ENCODE assay signal across 18 cellular contexts in the genomic region with DNA sequence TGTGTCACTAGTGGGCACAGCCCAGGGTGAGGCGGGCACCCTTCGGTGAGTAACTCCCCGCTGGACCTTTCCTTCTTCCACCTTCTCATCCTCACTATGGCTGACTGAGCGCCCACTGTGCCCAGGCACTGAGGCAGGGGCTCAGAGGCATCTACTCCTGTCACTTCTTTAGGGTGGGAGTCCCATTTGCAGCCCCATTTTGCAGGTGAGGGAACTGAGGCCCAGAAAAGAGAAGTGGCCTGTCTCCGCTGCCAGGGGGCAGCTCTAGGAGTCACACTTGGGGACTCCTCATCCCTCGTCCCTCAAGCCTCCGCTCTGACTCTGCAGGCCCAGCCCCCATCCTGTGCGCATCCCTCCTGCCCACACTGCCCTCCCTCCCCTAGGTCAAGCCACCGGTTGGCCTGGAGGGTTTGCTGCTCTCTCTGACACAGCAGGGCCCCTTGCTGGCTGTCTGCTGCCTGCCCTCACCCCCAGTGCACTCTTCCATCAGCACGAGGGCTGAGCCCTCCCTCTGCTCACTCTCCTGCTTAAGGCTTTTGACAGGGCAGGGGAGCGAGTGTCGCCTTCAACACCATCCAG.
DNase-seq lines count a peak whose midpoint lies in the region; ATAC-seq, FAIRE-seq and TF ChIP-seq lines count a peak whose summit lies in the region.
"Had no signal": no experiment of that assay in that cellular context is flagged by ENCODE, and none has a peak within 500 bp of the region (broad histone marks: within the 10 kb centered on the region; RNA-seq: fewer than 3 reads in every experiment).

No MANE protein-coding gene starts in this region.

- no peak; the same call in 2 of the 3 replicates for ATAC-seq in K562
- ATAC-seq in gastrocnemius medialis = no peak
- no peak for ATAC-seq in HG02973 (IDR thresholded peaks at IDR 0.05; ENCODE audit: unreplicated experiment)

- H3K23ac ChIP-seq in mesendoderm (ENCODE audit: low read length) = no peak overlapping the region

- peaks cover 9% of the 10 kb centered on the region; the same call in 1 of the 2 replicates for H4K20me1 ChIP-seq in K562 (replicated peaks; ENCODE audit: control insufficient read depth, insufficient read depth, low read length)

- H4K5ac ChIP-seq in mesendoderm (ENCODE audit: low read length) = no peak overlapping the region

- no peak overlapping the region for H3K27ac ChIP-seq in K562 (ENCODE audit: extremely low read depth, low read depth, low read length)
- H3K27ac ChIP-seq in mesendoderm (ENCODE audit: low read depth, low read length) = no peak overlapping the region
- H3K27ac ChIP-seq in gastrocnemius medialis = no peak overlapping the region
- H3K27ac ChIP-seq: BLaER1 treated with 17β-estradiol and CSF1 and Interleukin-3, amounts not matched to agents 10 nM and 100 nM had no signal

- no peaks in the 10 kb centered on the region for H3K9me1 ChIP-seq in K562 (ENCODE audit: control insufficient read depth, insufficient read depth, low read length)

- no peak overlapping the region for H4K8ac ChIP-seq in mesendoderm (ENCODE audit: low read depth, low read length)

- no TSS peak for BruUV-seq in K562 (replicated peaks; lab: Mats Ljungman, UMichigan)

- H2BK15ac ChIP-seq in mesendoderm (replicated peaks; ENCODE audit: low read depth) = no peak overlapping the region

- no peak overlapping the region for H2AFZ ChIP-seq in K562 (ENCODE audit: low read depth, low read length)

- H3K79me1 ChIP-seq in mesendoderm (ENCODE audit: low read length) = no peaks in the 10 kb centered on the region

- H3K9ac ChIP-seq in K562 (ENCODE audit: insufficient read depth in 1 of 2, low read depth in 2 of 2, low read length in 2 of 2) = no peak overlapping the region
- H3K9ac ChIP-seq in mesendoderm (ENCODE audit: low read length) = no peak overlapping the region
- H3K9ac ChIP-seq: BLaER1 treated with 17β-estradiol and CSF1 and Interleukin-3, amounts not matched to agents 10 nM and 100 nM had no signal

- DNase-seq in ELF-1 (ENCODE audit: low read depth, low spot score) (peak; percentile 80), H7 (peak; percentile 65), K562 (ENCODE audit: extremely low read depth in 1 of 4, low spot score in 3 of 4) (no peak), mesendoderm (peak; percentile 25), islet precursor cell (no peak), gastrocnemius medialis (no peak)
- DNase-seq: CD8-positive, alpha-beta memory T cell; COR-L47; DMS 273 treated with DMSO at 0.1 percent for 48 hours; DMS53; DND-41; EL had no signal

- H2BK120ac ChIP-seq in mesendoderm (ENCODE audit: low read depth, low read length) = no peak overlapping the region

- 8% methylated on average over 11 of the region's 12 CpGs for WGBS in K562 (ENCODE audit: insufficient coverage, low coverage, missing lambda C conversion rate)
- no CpG with 5 or more reads among the region's 12 CpGs for WGBS in mesendoderm (ENCODE audit: extremely low coverage, insufficient coverage, low lambda C conversion rate)

- H3K4me2 ChIP-seq in K562 (ENCODE audit: insufficient read depth, low read length) (no peak overlapping the region), mesendoderm (ENCODE audit: low read length) (no peak overlapping the region)
- H3K4me2 ChIP-seq: BLaER1 treated with 17β-estradiol and CSF1 and Interleukin-3, amounts not matched to agents 10 nM and 100 nM had no signal

- POLR2A ChIA-PET in K562 (lab: Yijun Ruan, JAX) = no interaction called here

- no peak overlapping the region for H3K4me3 ChIP-seq in H7 (ENCODE audit: insufficient read depth, low read depth, low read length)
- H3K4me3 ChIP-seq in K562 = no peak overlapping the region
- no peak overlapping the region for H3K4me3 ChIP-seq in mesendoderm (ENCODE audit: low read length)
- no peak overlapping the region for H3K4me3 ChIP-seq in gastrocnemius medialis
- H3K4me3 ChIP-seq: BLaER1 treated with 17β-estradiol and CSF1 and Interleukin-3, amounts not matched to agents 10 nM and 100 nM had no signal

- no peak for TF ChIP-seq POLR2A in K562 (conservative IDR thresholded peaks at IDR 0.05)
- no peak for TF ChIP-seq POLR2A in gastrocnemius medialis (IDR thresholded peaks at IDR 0.05)

- no peak for TF ChIP-seq EP300 in K562 (IDR thresholded peaks at IDR 0.05; ENCODE audit: low read length)

- no peak for TF ChIP-seq RAD21 in K562 (CRISPR knock-in tag; conservative IDR thresholded peaks at IDR 0.05 in 1 of 2, IDR thresholded peaks at IDR 0.05 in 1 of 2)

- H3K36me3 ChIP-seq in H7 (replicated peaks; ENCODE audit: control insufficient read depth, insufficient read depth, low read length) (no peaks in the 10 kb centered on the region), K562 (ENCODE audit: control insufficient read depth, insufficient read depth, low read length) (no peaks in the 10 kb centered on the region), mesendoderm (ENCODE audit: control insufficient read depth, insufficient read depth, low read length) (no peaks in the 10 kb centered on the region), gastrocnemius medialis (no peaks in the 10 kb centered on the region)
- H3K36me3 ChIP-seq: BLaER1 treated with 17β-estradiol and CSF1 and Interleukin-3, amounts not matched to agents 10 nM and 100 nM had no signal

- FAIRE-seq in K562 (lab: Jason Lieb, UNC) = no peak
- FAIRE-seq: G401.6, GM12891, GM19239, H54 had no signal

- TF ChIP-seq CTCF in K562 (IDR thresholded peaks at IDR 0.05 in 2 of 3, conservative IDR thresholded peaks at IDR 0.05 in 1 of 3; ENCODE audit: insufficient read depth in 2 of 3, low read depth in 1 of 3, low read length in 3 of 3) (no peak), gastrocnemius medialis (IDR thresholded peaks at IDR 0.05 in 4 of 5, conservative IDR thresholded peaks at IDR 0.05 in 1 of 5) (no peak)

- in situ Hi-C loops in K562 (cut with MboI) = no loop called here
- in situ Hi-C loops in gastrocnemius medialis (cut with MboI; ENCODE audit: low sequenced_read_pairs in 4 of 4) = no loop called here

- no peak overlapping the region for H3K56ac ChIP-seq in mesendoderm (ENCODE audit: low read length)

- intact Hi-C loops in K562 (cut with micrococcal nuclease) (loop anchor here (10.0 kb wide), 2 partner anchors 576 to 746 kb away; no protein-coding TSS in a partner anchor), gastrocnemius medialis (cut with DNase I; ENCODE audit: low total_unique reads) (no loop called here)

- peaks cover 2 to 9% of the 10 kb centered on the region in 2 experiments; a peak in 2 of 5 replicates for H3K4me1 ChIP-seq in K562 (replicated peaks in 1 of 2; ENCODE audit: control insufficient read depth in 2 of 2, insufficient read depth in 2 of 2, low read length in 2 of 2)
- no peaks in the 10 kb centered on the region for H3K4me1 ChIP-seq in mesendoderm (ENCODE audit: control insufficient read depth, low read depth, low read length)
- H3K4me1 ChIP-seq in gastrocnemius medialis = no peaks in the 10 kb centered on the region

- no peak overlapping the region for H2BK5ac ChIP-seq in mesendoderm (ENCODE audit: low read length)

- H2AK5ac ChIP-seq in mesendoderm (ENCODE audit: low read length) = no peak overlapping the region

- H3K79me2 ChIP-seq in K562 (ENCODE audit: control insufficient read depth, insufficient read depth, low read length) (no peaks in the 10 kb centered on the region), mesendoderm (ENCODE audit: control insufficient read depth, insufficient read depth, low read length) (no peaks in the 10 kb centered on the region)

- H3K18ac ChIP-seq in mesendoderm (ENCODE audit: low read length) = no peak overlapping the region

- no peak overlapping the region for H3K4ac ChIP-seq in mesendoderm (ENCODE audit: low read depth, low read length)

- H3K9me3 ChIP-seq in K562 (replicated peaks; ENCODE audit: control insufficient read depth, insufficient read depth, low read depth, low read length) (no peaks in the 10 kb centered on the region), gastrocnemius medialis (no peaks in the 10 kb centered on the region)
- H3K9me3 ChIP-seq: BLaER1 treated with 17β-estradiol and CSF1 and Interleukin-3, amounts not matched to agents 10 nM and 100 nM had no signal

- H3K27me3 ChIP-seq in H7 (ENCODE audit: control insufficient read depth, insufficient read depth, low read length) = no peaks in the 10 kb centered on the region
- H3K27me3 ChIP-seq in K562 (ENCODE audit: control insufficient read depth in 2 of 2, insufficient read depth in 2 of 2, low read length in 2 of 2) = peaks cover 28 to 83% of the 10 kb centered on the region in 2 experiments
- no peaks in the 10 kb centered on the region for H3K27me3 ChIP-seq in mesendoderm (ENCODE audit: insufficient read depth, low read length, poor library complexity)
- H3K27me3 ChIP-seq in gastrocnemius medialis = peaks cover 0 to 4% (median 2%) of the 10 kb centered on the region in 3 donors

- CTCF ChIA-PET in K562 (lab: Yijun Ruan, JAX; ENCODE audit: low intra/inter-chr PET ratio) = interaction anchor here (0.7 to 1.1 kb wide), 2 partner anchors 91 to 93 kb away, joined by 3 read pairs; a partner anchor contains a TSS

TF ChIP-seq in K562, 482 proteins besides CTCF, POLR2A, EP300 and RAD21:
- peak; percentile 29 for TF ChIP-seq RBM25 (IDR thresholded peaks at IDR 0.05; ENCODE audit: low read depth, low read length, severe bottlenecking)
- peak; percentile 13 to 25; a peak in 1 of 4 replicates for TF ChIP-seq NRF1 (conservative IDR thresholded peaks at IDR 0.05 in 1 of 2, IDR thresholded peaks at IDR 0.05 in 1 of 2)
- TF ChIP-seq TEAD4 (IDR thresholded peaks at IDR 0.05; ENCODE audit: low read length) = no peak
- no peak for TF ChIP-seq TEAD4 (CRISPR knock-in tag; IDR thresholded peaks at IDR 0.05; ENCODE audit: borderline replicate concordance)
- TF ChIP-seq BCOR (IDR thresholded peaks at IDR 0.05) = 0 out of 2 replicates have a peak, but pooled peaks have one; percentile 15

Comparison
In these comparisons a context has a peak if more than half of its experiments do, and no peak if none do; other contexts are left out.
1. DNase-seq: peak in ELF-1 (single experiment), H7 (single experiment) and mesendoderm (single experiment); none in K562 (0 of 4), islet precursor cell (single experiment) and gastrocnemius medialis (0 of 2).